ENCODE assay signal across 8 cellular contexts in genomic region chr19:2151339-2152229, GRCh38. TPM values are rescaled to one million over a fixed set of nuclear protein-coding genes. Genes with fewer than 3 reads are reported as not detected.
DNase-seq lines count a peak whose midpoint lies in the region; FAIRE-seq and TF ChIP-seq lines count a peak whose summit lies in the region.

Gene AP3D1, minus strand, starts transcription at chr19:2151566. Its CDS starts 232 bp downstream, at chr19:2151334.

- H3K4me3 ChIP-seq in NB4 (ENCODE audit: low read depth, low read length) (peak within 1 kb of the TSS; percentile 73), SK-N-MC (peak within 1 kb of the TSS; percentile 96), neuronal stem cell (ENCODE audit: low read length in 2 of 2) (peak within 1 kb of the TSS; percentile 84 to 99)

- H3K27ac ChIP-seq in SK-N-MC (peak within 1 kb of the TSS; percentile 68), neuronal stem cell (replicated peaks; ENCODE audit: low read length) (no peak within 1 kb of the TSS)

- H4K8ac ChIP-seq in neuronal stem cell (ENCODE audit: low read depth, low read length), result peak within 1 kb of the TSS; percentile 43

- no peak for TF ChIP-seq CTCF in HFFc6 (IDR thresholded peaks at IDR 0.05)
- no peak for TF ChIP-seq CTCF in NB4 (IDR thresholded peaks at IDR 0.05; ENCODE audit: low read depth, low read length)
- no peak for TF ChIP-seq CTCF in subcutaneous adipose tissue (IDR thresholded peaks at IDR 0.05; ENCODE audit: low read depth)

- CTCF ChIA-PET in activated naive CD4-positive, alpha-beta T cell treated with anti-CD3 and anti-CD28 coated beads, Interleukin-2, amount 10 ng/mL, durations not matched to agents 7 days and 5 days (lab: Charles Lee), result no interaction called here

- H3K9me3 ChIP-seq in SK-N-MC (ENCODE audit: low read depth, low read length) (no peaks in the 10 kb centered on the region), neuronal stem cell (replicated peaks in 1 of 2; ENCODE audit: control insufficient read depth in 2 of 2, insufficient read depth in 1 of 2, low read depth in 1 of 2, low read length in 2 of 2) (peaks cover 0 to 1% of the 10 kb centered on the region in 2 donors)

- H2BK120ac ChIP-seq in neuronal stem cell (ENCODE audit: low read depth, low read length), result peak within 1 kb of the TSS; percentile 61

- H3K36me3 ChIP-seq in SK-N-MC (ENCODE audit: insufficient read depth, low read length) (peaks cover 5% of the 10 kb centered on the region; the same call in 1 of the 2 replicates), neuronal stem cell (replicated peaks in 1 of 2; ENCODE audit: control insufficient read depth in 2 of 2, insufficient read depth in 2 of 2, low read length in 2 of 2) (peaks cover 8 to 23% of the 10 kb centered on the region in 2 donors)

- H2AFZ ChIP-seq in neuronal stem cell (ENCODE audit: low read length), result peak within 1 kb of the TSS; percentile 74

- H2BK15ac ChIP-seq in neuronal stem cell (ENCODE audit: low read length), result no peak within 1 kb of the TSS

- peak; percentile 22 for TF ChIP-seq POLR2A in NB4 (IDR thresholded peaks at IDR 0.05; ENCODE audit: extremely low read depth, insufficient read length)

- H3K4me1 Mint-ChIP-seq in HFFc6 (ENCODE audit: low read depth), result peaks cover 48% of the 10 kb centered on the region
- peaks cover 48% of the 10 kb centered on the region for H3K4me1 Mint-ChIP-seq in activated naive CD4-positive, alpha-beta T cell treated with anti-CD3 and anti-CD28 coated beads, Interleukin-2, amount 10 ng/mL, durations not matched to agents 7 days and 5 days

- peak within 1 kb of the TSS; percentile 96 for H3K18ac ChIP-seq in neuronal stem cell (ENCODE audit: low read length)

- peak within 1 kb of the TSS; percentile 92 for H4K91ac ChIP-seq in neuronal stem cell (ENCODE audit: low read depth, low read length, poor library complexity)

- H3K14ac ChIP-seq in neuronal stem cell (ENCODE audit: low read length), result peak within 1 kb of the TSS; percentile 82

- H3K4ac ChIP-seq in neuronal stem cell (ENCODE audit: low read length), result peak within 1 kb of the TSS; percentile 95

- H2BK5ac ChIP-seq in neuronal stem cell (ENCODE audit: low read length), result peak within 1 kb of the TSS; percentile 66

- peak within 1 kb of the TSS; percentile 99 for H2AK5ac ChIP-seq in neuronal stem cell (ENCODE audit: low read depth, low read length)

- peak within 1 kb of the TSS; percentile 98 for H3K9ac ChIP-seq in SK-N-MC (ENCODE audit: insufficient read length)
- H3K9ac ChIP-seq in neuronal stem cell (ENCODE audit: low read depth, low read length, poor library complexity), result peak within 1 kb of the TSS; percentile 100

- peak; percentile 97 for DNase-seq in GM04503 (ENCODE audit: low read depth)
- DNase-seq in HFFc6, result peak; percentile 100
- peak; percentile 97 for DNase-seq in NB4 (ENCODE audit: low read depth)
- DNase-seq in SK-N-MC (ENCODE audit: low read depth, low spot score), result peak; percentile 100
- DNase-seq in activated naive CD4-positive, alpha-beta T cell treated with anti-CD3 and anti-CD28 coated beads, Interleukin-2, amount 10 ng/mL, durations not matched to agents 7 days and 5 days, result peak; percentile 100
- peak; percentile 99 to 100 for DNase-seq in frontal cortex (ENCODE audit: low spot score in 2 of 2)
- DNase-seq in neuronal stem cell (ENCODE audit: low spot score), result peak; percentile 100

- H3K4me2 ChIP-seq in neuronal stem cell (ENCODE audit: insufficient read depth, low read length, poor library complexity, severe bottlenecking), result peak within 1 kb of the TSS; percentile 95

- H2BK12ac ChIP-seq in neuronal stem cell (ENCODE audit: low read length), result no peak within 1 kb of the TSS

- peaks cover 2% of the 10 kb centered on the region; the same call in 1 of the 2 replicates for H3K27me3 Mint-ChIP-seq in HFFc6 (ENCODE audit: insufficient read depth)
- peaks cover 8% of the 10 kb centered on the region for H3K27me3 Mint-ChIP-seq in activated naive CD4-positive, alpha-beta T cell treated with anti-CD3 and anti-CD28 coated beads, Interleukin-2, amount 10 ng/mL, durations not matched to agents 7 days and 5 days

- H3K27ac Mint-ChIP-seq in HFFc6, result peak within 1 kb of the TSS; percentile 89
- H3K27ac Mint-ChIP-seq in activated naive CD4-positive, alpha-beta T cell treated with anti-CD3 and anti-CD28 coated beads, Interleukin-2, amount 10 ng/mL, durations not matched to agents 7 days and 5 days, result peak within 1 kb of the TSS; percentile 89

- H3K79me1 ChIP-seq in neuronal stem cell (ENCODE audit: low read depth, low read length), result peaks cover 16% of the 10 kb centered on the region

- no peaks in the 10 kb centered on the region for H3K9me3 Mint-ChIP-seq in HFFc6
- H3K9me3 Mint-ChIP-seq in activated naive CD4-positive, alpha-beta T cell treated with anti-CD3 and anti-CD28 coated beads, Interleukin-2, amount 10 ng/mL, durations not matched to agents 7 days and 5 days, result no peaks in the 10 kb centered on the region

- H3K36me3 Mint-ChIP-seq in HFFc6 (ENCODE audit: low read depth), result peaks cover 12% of the 10 kb centered on the region
- peaks cover 15% of the 10 kb centered on the region for H3K36me3 Mint-ChIP-seq in activated naive CD4-positive, alpha-beta T cell treated with anti-CD3 and anti-CD28 coated beads, Interleukin-2, amount 10 ng/mL, durations not matched to agents 7 days and 5 days

- WGBS in neuronal stem cell (ENCODE audit: extremely low coverage in 2 of 2, insufficient read length in 2 of 2, insufficient replicate concordance in 1 of 2), 2 donors, result no CpG with 5 or more reads among the region's 74 CpGs

- peak; percentile 66 for FAIRE-seq in frontal cortex (lab: Jason Lieb, UNC)

- H3K23ac ChIP-seq in neuronal stem cell (ENCODE audit: low read depth, low read length, poor library complexity), result peak within 1 kb of the TSS; percentile 93

- no peaks in the 10 kb centered on the region for H3K27me3 ChIP-seq in neuronal stem cell (ENCODE audit: control insufficient read depth in 3 of 3, insufficient read depth in 3 of 3, low read depth in 1 of 3, low read length in 3 of 3)

- peak within 1 kb of the TSS; percentile 95 for H3K4me3 Mint-ChIP-seq in HFFc6
- peak within 1 kb of the TSS; percentile 77 for H3K4me3 Mint-ChIP-seq in activated naive CD4-positive, alpha-beta T cell treated with anti-CD3 and anti-CD28 coated beads, Interleukin-2, amount 10 ng/mL, durations not matched to agents 7 days and 5 days

- peaks cover 12 to 13% of the 10 kb centered on the region in 2 donors for H3K4me1 ChIP-seq in neuronal stem cell (ENCODE audit: control insufficient read depth in 2 of 2, insufficient read depth in 1 of 2, low read depth in 1 of 2, low read length in 2 of 2)

RNA-seq across cellular contexts. Expression of gene AP3D1, which starts in this region (rescaled TPM):
- 100 to 1,000 TPM; 139 to 169 (median 151) TPM for total RNA-seq in HFFc6 (2021; fragmentation: NEBNext Ultra II Directional; extraction: Animal tissue kit (Norgen Biotek cat#: 25700))
- 58.3 TPM for total RNA-seq in frontal cortex
- 60.6 TPM for polyA plus RNA-seq in neuronal stem cell (2013, experiment 1 of 2)
- 60.3 TPM for polyA plus RNA-seq in neuronal stem cell (2013, experiment 2 of 2)
- total RNA-seq in subcutaneous adipose tissue, result 10 to 100 TPM; 46.6 to 94.0 (median 57.5) TPM
